Comparison of ENCODE assay signal across 22 cellular contexts in genomic region chr4:108450236-108450898, GRCh38.
"Had no signal": no experiment of that assay in that cellular context is flagged by ENCODE, and none has a peak within 500 bp of the region (broad histone marks: within the 10 kb centered on the region; RNA-seq: fewer than 3 reads in every experiment).

No MANE protein-coding gene starts in this region.

- FAIRE-seq: HepG2, K562 had no signal

- DNase-seq: Kasumi-1, MM.1S, NCI-H1092 treated with DMSO at 0.1 percent for 48 hours, NCI-H1436, NCI-H187, NCI-H2029, NCI-H2081 treated with DMSO at 0.1 percent for 48 hours, NCI-H2171, NCI-H226, NCI-H446, NCI-H510A, NCI-H524 treated with DMSO at 0.1 percent for 48 hours, NCI-H69, NCI-H774, PC-3, SHP77, T-helper 1 cell, T-helper 17 cell had no signal

- ATAC-seq: HepG2, K562, Panc1, PC-3, SK-N-SH treated with all-trans-retinoic acid at 6 μM for 48 hours, T-helper 17 cell had no signal
